Comparison of ENCODE assay signal across 8 cellular contexts in the genomic region with DNA sequence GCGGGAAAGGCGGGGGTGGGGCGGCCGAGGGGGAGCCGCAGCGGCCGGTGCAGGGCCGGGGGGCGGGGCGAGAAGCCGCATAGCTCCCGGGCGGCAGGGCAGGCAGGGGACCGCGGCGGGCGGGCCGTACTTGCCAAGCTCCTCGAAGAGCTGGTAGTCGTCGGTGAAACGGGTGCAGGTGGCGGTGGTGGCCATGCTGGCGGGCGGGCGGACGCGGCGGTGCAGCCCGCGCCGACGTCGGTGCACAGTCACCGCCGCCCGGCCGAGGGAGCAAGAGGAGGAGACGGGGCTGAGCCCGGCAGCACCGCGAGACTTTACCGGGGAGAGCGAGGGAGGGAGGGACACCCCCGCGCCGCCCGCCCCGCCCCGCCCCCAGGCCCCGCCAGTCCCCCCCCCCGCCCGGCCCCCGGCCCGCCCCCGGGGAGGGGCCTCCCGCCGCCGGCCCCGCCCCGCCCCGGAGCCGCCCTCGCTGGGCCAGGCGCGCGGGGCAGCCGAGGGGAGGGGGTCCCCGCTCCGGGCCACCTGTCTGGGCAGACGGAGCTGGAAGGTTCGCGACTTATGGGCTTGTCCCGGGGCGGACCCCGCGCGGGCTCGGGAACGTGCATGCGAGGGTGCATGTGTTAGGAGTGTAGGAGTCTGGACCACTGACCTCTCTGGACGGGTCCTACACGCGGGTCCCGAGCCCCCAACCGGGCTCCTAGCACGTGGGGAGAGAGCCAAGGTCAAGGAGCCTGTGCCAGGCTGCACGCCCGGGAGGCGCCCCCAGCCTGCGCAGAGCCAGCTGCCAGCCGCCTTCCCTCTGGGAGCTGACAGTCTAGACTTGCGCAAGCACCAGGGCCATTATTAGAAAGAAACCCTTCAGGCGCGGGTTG. TPM values are rescaled to one million over a fixed set of nuclear protein-coding genes. Genes with fewer than 3 reads are reported as not detected.
DNase-seq lines count a peak whose midpoint lies in the region; ATAC-seq and TF ChIP-seq lines count a peak whose summit lies in the region.

A gene (minus strand): TSS at position 289 of the 872 bp plus-strand sequence. CDS start 94 bp downstream, at position 195.

- H3K27ac ChIP-seq in OCI-LY1 (ENCODE audit: low read depth, low read length, poor library complexity, severe bottlenecking), result no peak within 1 kb of the TSS

- peak within 1 kb of the TSS; percentile 71 for H3K4me3 ChIP-seq in OCI-LY1 (ENCODE audit: low read depth, low read length, poor library complexity, severe bottlenecking)

- peaks cover 3% of the 10 kb centered on the region; the same call in 1 of the 2 replicates for H3F3A ChIP-seq in OCI-LY1 (ENCODE audit: insufficient read depth, low read length)

- H3K27me3 ChIP-seq in OCI-LY1 (ENCODE audit: insufficient read depth, low read length), result no peaks in the 10 kb centered on the region

- no peaks in the 10 kb centered on the region for H3K36me3 ChIP-seq in OCI-LY1 (ENCODE audit: insufficient read depth, low read length)

- TF ChIP-seq CTCF in OCI-LY1 (IDR thresholded peaks at IDR 0.05; ENCODE audit: low read length), result no peak

- H3K9ac ChIP-seq in OCI-LY1 (ENCODE audit: low read length), result peak within 1 kb of the TSS; percentile 73

- peak within 1 kb of the TSS; percentile 89 for H3K4me2 ChIP-seq in OCI-LY1 (ENCODE audit: low read length)

- peaks cover 20% of the 10 kb centered on the region for H3K4me1 ChIP-seq in OCI-LY1 (ENCODE audit: insufficient read depth, low read length, severe bottlenecking)

- in situ Hi-C loops in endometrial microvascular endothelial cells (cut with HindIII; ENCODE audit: inconsistent ontology term, low pct_unique_long_range_greater_than_20kb, low sequenced_read_pairs), result no loop called here

- DNase-seq in CD1c-positive myeloid dendritic cell (ENCODE audit: extremely low spot score), result peak; percentile 85
- peak; percentile 81 for DNase-seq in activated CD8-positive, alpha-beta memory T cell treated with anti-CD3 and anti-CD28 coated beads, Interleukin-2, amount 50 U/mL, for 4 hours
- DNase-seq in midbrain (lab: John Stamatoyannopoulos, UW), result peak; percentile 64
- DNase-seq in stimulated activated CD8-positive, alpha-beta memory T cell treated with anti-CD3 and anti-CD28 coated beads, Interleukin-2, amount 100 ng/mL, for 1 hour (ENCODE audit: low read depth in 2 of 2), result peak; percentile 55 to 73

- peak within 1 kb of the TSS; percentile 60; the same call in 1 of the 2 replicates for H2AFZ ChIP-seq in OCI-LY1 (ENCODE audit: low read length)

- H3K79me2 ChIP-seq in OCI-LY1 (ENCODE audit: insufficient read depth, low read length), result no peaks in the 10 kb centered on the region

- no peaks in the 10 kb centered on the region for H4K20me1 ChIP-seq in OCI-LY1 (ENCODE audit: insufficient read depth, low read length)

- ATAC-seq in GM19395 (IDR thresholded peaks at IDR 0.05; ENCODE audit: unreplicated experiment) (peak; percentile 76), HG03571 (IDR thresholded peaks at IDR 0.05; ENCODE audit: unreplicated experiment) (peak; percentile 76)

- no peaks in the 10 kb centered on the region for H3K9me3 ChIP-seq in OCI-LY1 (ENCODE audit: low read length)

- H3K9me2 ChIP-seq in OCI-LY1 (ENCODE audit: low read depth, low read length), result no peaks in the 10 kb centered on the region

RNA-seq across cellular contexts. Expression of the gene that starts here (rescaled TPM):
- 21.5 TPM for total RNA-seq in endometrial microvascular endothelial cells (ENCODE audit: inconsistent ontology term)
